Comparison of ENCODE assay signal across 8 cellular contexts in the genomic region with DNA sequence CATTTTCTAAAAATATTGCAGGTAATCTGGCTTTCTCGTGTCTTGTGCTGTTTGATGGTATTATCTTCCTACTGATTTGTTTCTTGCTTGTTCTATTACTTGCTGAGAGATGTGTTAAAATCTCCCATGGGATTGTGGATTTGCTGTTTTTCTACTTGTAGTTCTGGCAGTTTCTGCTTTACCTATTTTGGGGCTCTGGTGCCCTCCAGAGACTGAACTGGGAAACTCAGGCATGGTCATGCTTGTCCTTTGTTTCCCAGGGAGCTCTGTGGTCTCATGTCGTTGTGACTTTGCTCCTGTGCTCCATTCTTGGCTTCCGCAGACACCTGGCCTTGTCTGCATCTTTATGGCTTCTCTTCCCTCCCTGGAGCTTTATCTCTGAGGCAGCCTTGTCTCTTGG. TPM values are rescaled to one million over a fixed set of nuclear protein-coding genes. Genes with fewer than 3 reads are reported as not detected.
DNase-seq lines count a peak whose midpoint lies in the region; ATAC-seq and TF ChIP-seq lines count a peak whose summit lies in the region.

No MANE protein-coding gene starts in this region.

- WGBS in lung, 2 donors: 58 to 61% methylated on average over 3 of the region's 3 CpGs
- 35 to 38% methylated on average over 3 of the region's 3 CpGs for WGBS in aorta, 2 donors

- TF ChIP-seq CTCF in A673 (conservative IDR thresholded peaks at IDR 0.05; ENCODE audit: low read depth, low read length): peak; percentile 72
- TF ChIP-seq CTCF in brain (conservative IDR thresholded peaks at IDR 0.05): peak; percentile 64 to 75
- peak; percentile 3 for TF ChIP-seq CTCF in lung (IDR thresholded peaks at IDR 0.05; ENCODE audit: control extremely low read depth, extremely low read depth)

- no peaks in the 10 kb centered on the region for H3K27me3 ChIP-seq in A673 (replicated peaks; ENCODE audit: insufficient read depth, low read depth, low read length, poor library complexity)
- H3K27me3 ChIP-seq in lung (ENCODE audit: control insufficient read depth, insufficient read depth): no peaks in the 10 kb centered on the region
- no peaks in the 10 kb centered on the region for H3K27me3 ChIP-seq in aorta (ENCODE audit: control insufficient read depth in 1 of 2, insufficient read depth in 2 of 2, low read length in 1 of 2)

- H3K27ac ChIP-seq in A673 (ENCODE audit: low read depth, low read length, poor library complexity, severe bottlenecking) (peak overlapping the region; percentile 53), lung (ENCODE audit: low read depth in 1 of 2, low read length in 1 of 2) (no peak overlapping the region), aorta (ENCODE audit: low read depth in 1 of 2, low read length in 2 of 2) (no peak overlapping the region)

- POLR2A ChIA-PET in A673 (lab: Charles Lee; ENCODE audit: low non-redundant PET): no interaction called here

- peaks cover 16% of the 10 kb centered on the region for H3K4me1 ChIP-seq in A673 (ENCODE audit: insufficient read depth, low read length, poor library complexity, severe bottlenecking)
- H3K4me1 ChIP-seq in lung (ENCODE audit: control insufficient read depth in 2 of 2, insufficient read depth in 2 of 2, low read length in 2 of 2): no peaks in the 10 kb centered on the region
- no peaks in the 10 kb centered on the region for H3K4me1 ChIP-seq in aorta (ENCODE audit: control insufficient read depth in 1 of 2, insufficient read depth in 2 of 2, low read length in 2 of 2)

- H3K9me3 ChIP-seq in A673 (ENCODE audit: low read depth, low read length, poor library complexity, severe bottlenecking): no peaks in the 10 kb centered on the region
- no peaks in the 10 kb centered on the region for H3K9me3 ChIP-seq in lung (ENCODE audit: control insufficient read depth in 2 of 2, insufficient read depth in 1 of 2, low read length in 1 of 2)
- no peaks in the 10 kb centered on the region for H3K9me3 ChIP-seq in aorta (ENCODE audit: control insufficient read depth, low read length)

- ATAC-seq in lung (ENCODE audit: insufficient read depth, low FRiP score) (no peak), GM19328 (IDR thresholded peaks at IDR 0.05; ENCODE audit: unreplicated experiment) (no peak), aorta (ENCODE audit: low FRiP score) (no peak)

- H3K4me3 Mint-ChIP-seq in brain: peak overlapping the region in 1 of 5 experiments; percentile 6

- intact Hi-C loops in A673 (cut with micrococcal nuclease; ENCODE audit: unreplicated experiment) (loop anchor here (5.0 kb wide), 1 partner anchor 163 kb away; no protein-coding TSS in a partner anchor), aorta (cut with DNase I) (no loop called here)

- peaks cover 39% of the 10 kb centered on the region for H3K36me3 ChIP-seq in A673 (ENCODE audit: insufficient read depth, low read length, poor library complexity, severe bottlenecking)
- H3K36me3 ChIP-seq in lung (ENCODE audit: control insufficient read depth in 2 of 2, insufficient read depth in 2 of 2, low read length in 2 of 2): peaks cover 0 to 5% of the 10 kb centered on the region in 2 donors
- H3K36me3 ChIP-seq in aorta (ENCODE audit: control insufficient read depth in 1 of 2, insufficient read depth in 2 of 2, low read length in 1 of 2): no peaks in the 10 kb centered on the region

- H3K27me3 Mint-ChIP-seq in brain: no peaks in the 10 kb centered on the region

- H3K36me3 Mint-ChIP-seq in brain: peaks cover 51% of the 10 kb centered on the region

- no TSS peak for BruUV-seq in A673 (replicated peaks; lab: Mats Ljungman, UMichigan)

- peaks cover 20% of the 10 kb centered on the region for H3K4me1 Mint-ChIP-seq in brain

- CTCF ChIA-PET in A673 (lab: Charles Lee): interaction anchor here (0.6 to 1.6 kb wide), 4 partner anchors 10 to 217 kb away, joined by 3 to 10 read pairs (median 3); no protein-coding TSS in a partner anchor

- H3K9me3 Mint-ChIP-seq in brain: no peaks in the 10 kb centered on the region

- H3K27ac Mint-ChIP-seq in brain: peak overlapping the region; percentile 20 to 79 (median 49)

- peak; percentile 80 for DNase-seq in A673 (ENCODE audit: low spot score)
- DNase-seq in ELF-1 (ENCODE audit: low read depth, low spot score): peak; percentile 67
- peak; percentile 35 for DNase-seq in NCI-H2196 (lab: John Stamatoyannopoulos, UW; ENCODE audit: unreplicated experiment)
- no peak for DNase-seq in lung (ENCODE audit: low spot score)
- DNase-seq in NCI-H748 (lab: John Stamatoyannopoulos, UW; ENCODE audit: unreplicated experiment): no peak
- no peak for DNase-seq in aorta

- H3K4me3 ChIP-seq in A673 (ENCODE audit: low read depth, low read length, poor library complexity, severe bottlenecking) (no peak overlapping the region), lung (no peak overlapping the region), aorta (ENCODE audit: low read length in 2 of 2) (no peak overlapping the region)

RNA-seq across cellular contexts. Expression of gene NSD2, which starts 39.5 kb away (rescaled TPM):
- 227 and 231 TPM in 2 replicates for total RNA-seq in A673 (2021)
- 72.8 TPM for polyA plus RNA-seq in brain (ENCODE audit: insufficient read depth, low read depth, low replicate concordance)
- 10 to 100 TPM; 41.7 to 66.2 TPM for total RNA-seq in lung
- polyA plus RNA-seq in lung: 10 to 100 TPM; 12.7 to 14.8 TPM
- total RNA-seq in aorta: 10 to 100 TPM; 47.2 to 56.6 TPM
- polyA plus RNA-seq in aorta: 10 to 100 TPM in 1 of 2 donors, 1 to 10 TPM in 1; 8.0 to 10.9 TPM

RNA-seq across cellular contexts. Expression of gene LETM1, which starts 54.7 kb away (rescaled TPM):
- total RNA-seq in A673 (2021) (102 TPM in 2 replicates), lung (10 to 100 TPM; 31.1 to 47.1 TPM), aorta (10 to 100 TPM; 25.3 to 25.6 TPM)
- polyA plus RNA-seq in brain (ENCODE audit: insufficient read depth, low read depth, low replicate concordance) (16.8 TPM), lung (10 to 100 TPM; 21.7 to 22.6 TPM), aorta (10 to 100 TPM in 1 of 2 donors, 1 to 10 TPM in 1; 6.8 to 12.4 TPM)

Comparison
In these comparisons a context has a peak if more than half of its experiments do, and no peak if none do; other contexts are left out.
1. DNase-seq: peak in A673 (single experiment), ELF-1 (single experiment) and NCI-H2196 (single experiment); none in lung (single experiment), NCI-H748 (single experiment) and aorta (0 of 2).
2. CTCF ChIP-seq: peak in every context shown above with its lines; median percentile 72 in A673; 70 in brain; 3 in lung.